ENCODE assay signal across 11 cellular contexts in genomic region chr1:209653915-209654351, GRCh38. TPM values are rescaled to one million over a fixed set of nuclear protein-coding genes. Genes with fewer than 3 reads are reported as not detected.
DNase-seq lines count a peak whose midpoint lies in the region; ATAC-seq and FAIRE-seq lines count a peak whose summit lies in the region.
"Had no signal": no experiment of that assay in that cellular context is flagged by ENCODE, and none has a peak within 500 bp of the region (broad histone marks: within the 10 kb centered on the region; RNA-seq: fewer than 3 reads in every experiment).

No MANE protein-coding gene starts in this region.

- H3K4me1 ChIP-seq in mucosa of stomach (ENCODE audit: control insufficient read depth, insufficient read depth, low read length) = peaks cover 78% of the 10 kb centered on the region

- peak overlapping the region; percentile 68 for H3K9ac ChIP-seq in mucosa of stomach (ENCODE audit: low read length)

- H3K9me3 ChIP-seq in mucosa of stomach (ENCODE audit: control insufficient read depth, low read length) = no peaks in the 10 kb centered on the region

- intact Hi-C loops in activated T-helper 1 cell treated with anti-CD3 and anti-CD28 coated beads, Interleukin-12 subunit alpha, Interleukin-12 subunit beta, Interleukin-2, Interleukin-4 antibody, amounts not matched to agents 30 ng/mL and 10 ng/mL and 1 ng/mL, durations not matched to agents 14 hours and 24 hours and 36 hours (cut with micrococcal nuclease) = loop anchor here (1.0 to 2.0 kb wide), 2 partner anchors 19 to 47 kb away; no protein-coding TSS in a partner anchor

- H3K4me1 Mint-ChIP-seq in activated T-helper 1 cell treated with anti-CD3 and anti-CD28 coated beads, Interleukin-12 subunit alpha, Interleukin-12 subunit beta, Interleukin-2, Interleukin-4 antibody, amounts not matched to agents 30 ng/mL and 10 ng/mL and 1 ng/mL, durations not matched to agents 14 hours and 24 hours and 36 hours (ENCODE audit: low read depth) = peaks cover 80% of the 10 kb centered on the region

- no peaks in the 10 kb centered on the region for H3K9me3 Mint-ChIP-seq in activated T-helper 1 cell treated with anti-CD3 and anti-CD28 coated beads, Interleukin-12 subunit alpha, Interleukin-12 subunit beta, Interleukin-2, Interleukin-4 antibody, amounts not matched to agents 30 ng/mL and 10 ng/mL and 1 ng/mL, durations not matched to agents 14 hours and 24 hours and 36 hours
- H3K9me3 Mint-ChIP-seq: T-helper 1 cell treated with Interleukin-12 subunit alpha and Interleukin-12 subunit beta and Interleukin-4 antibody, amounts not matched to agents 30 μg/mL and 1 μg/mL, for 36 hours had no signal

- H3K36me3 Mint-ChIP-seq in activated T-helper 1 cell treated with anti-CD3 and anti-CD28 coated beads, Interleukin-12 subunit alpha, Interleukin-12 subunit beta, Interleukin-2, Interleukin-4 antibody, amounts not matched to agents 30 ng/mL and 10 ng/mL and 1 ng/mL, durations not matched to agents 14 hours and 24 hours and 36 hours (ENCODE audit: low read depth) = peaks cover 2% of the 10 kb centered on the region

- H3K36me3 ChIP-seq in mucosa of stomach (ENCODE audit: control insufficient read depth, insufficient read depth, low read length) = no peaks in the 10 kb centered on the region

- ATAC-seq in HG02763 (IDR thresholded peaks at IDR 0.05; ENCODE audit: unreplicated experiment) (peak; percentile 33), HG03280 (IDR thresholded peaks at IDR 0.05; ENCODE audit: unreplicated experiment) (no peak)

- H3K27me3 Mint-ChIP-seq in activated T-helper 1 cell treated with anti-CD3 and anti-CD28 coated beads, Interleukin-12 subunit alpha, Interleukin-12 subunit beta, Interleukin-2, Interleukin-4 antibody, amounts not matched to agents 30 ng/mL and 10 ng/mL and 1 ng/mL, durations not matched to agents 14 hours and 24 hours and 36 hours (ENCODE audit: insufficient read depth) = no peaks in the 10 kb centered on the region

- H3K27me3 ChIP-seq in mucosa of stomach (ENCODE audit: control insufficient read depth, insufficient read depth, low read length) = no peaks in the 10 kb centered on the region

- peak overlapping the region; percentile 11 for H3K27ac Mint-ChIP-seq in activated T-helper 1 cell treated with anti-CD3 and anti-CD28 coated beads, Interleukin-12 subunit alpha, Interleukin-12 subunit beta, Interleukin-2, Interleukin-4 antibody, amounts not matched to agents 30 ng/mL and 10 ng/mL and 1 ng/mL, durations not matched to agents 14 hours and 24 hours and 36 hours

- FAIRE-seq in GM18507 (lab: Jason Lieb, UNC) = peak; percentile 91

- DNase-seq in GM18507 (ENCODE audit: extremely low spot score, insufficient read length, low read depth) (no peak), hepatic stellate cell (ENCODE audit: low spot score) (no peak), SIG-M5 (lab: John Stamatoyannopoulos, UW) (no peak)
- no peak for DNase-seq in activated T-helper 1 cell treated with anti-CD3 and anti-CD28 coated beads, Interleukin-12 subunit alpha, Interleukin-12 subunit beta, Interleukin-2, Interleukin-4 antibody, amounts not matched to agents 30 ng/mL and 10 ng/mL and 1 ng/mL, durations not matched to agents 14 hours and 24 hours and 36 hours (ENCODE audit: low spot score)
- DNase-seq in stimulated activated CD4-positive, alpha-beta T cell treated with anti-CD3 and anti-CD28 coated beads, Interleukin-1b, Interleukin-23, amount 100 ng/mL, for 48 hours = no peak
- DNase-seq: activated effector memory CD4-positive, alpha-beta T cell treated with Interleukin-2 at 50 U/mL for 16 hours had no signal

- peak overlapping the region; percentile 5 for H3K4me3 ChIP-seq in mucosa of stomach (ENCODE audit: low read length)

- H3K4me3 Mint-ChIP-seq in activated T-helper 1 cell treated with anti-CD3 and anti-CD28 coated beads, Interleukin-12 subunit alpha, Interleukin-12 subunit beta, Interleukin-2, Interleukin-4 antibody, amounts not matched to agents 30 ng/mL and 10 ng/mL and 1 ng/mL, durations not matched to agents 14 hours and 24 hours and 36 hours = no peak overlapping the region
- H3K4me3 Mint-ChIP-seq: T-helper 1 cell treated with Interleukin-12 subunit alpha and Interleukin-12 subunit beta and Interleukin-4 antibody, amounts not matched to agents 30 μg/mL and 1 μg/mL, for 36 hours had no signal

RNA-seq across cellular contexts. Expression of gene LAMB3, which starts 1.7 kb away (rescaled TPM):
- 15.8 and 18.3 TPM in 2 replicates for total RNA-seq in activated T-helper 1 cell treated with anti-CD3 and anti-CD28 coated beads, Interleukin-12 subunit alpha, Interleukin-12 subunit beta, Interleukin-2, Interleukin-4 antibody, amounts not matched to agents 30 ng/mL and 10 ng/mL and 1 ng/mL, durations not matched to agents 14 hours and 24 hours and 36 hours

RNA-seq across cellular contexts. Expression of gene G0S2, which starts 21.3 kb away (rescaled TPM):
- total RNA-seq in activated T-helper 1 cell treated with anti-CD3 and anti-CD28 coated beads, Interleukin-12 subunit alpha, Interleukin-12 subunit beta, Interleukin-2, Interleukin-4 antibody, amounts not matched to agents 30 ng/mL and 10 ng/mL and 1 ng/mL, durations not matched to agents 14 hours and 24 hours and 36 hours = 501 and 509 TPM in 2 replicates

RNA-seq across cellular contexts. Expression of gene HSD11B1, which starts 50.7 kb away (rescaled TPM):
- 15.9 and 17.9 TPM in 2 replicates for total RNA-seq in activated T-helper 1 cell treated with anti-CD3 and anti-CD28 coated beads, Interleukin-12 subunit alpha, Interleukin-12 subunit beta, Interleukin-2, Interleukin-4 antibody, amounts not matched to agents 30 ng/mL and 10 ng/mL and 1 ng/mL, durations not matched to agents 14 hours and 24 hours and 36 hours
- total RNA-seq: dermis microvascular lymphatic vessel endothelial cell had no signal
